In genomic region chr16:21157632-21158031, GRCh38 we compare ENCODE assay signal across 9 cellular contexts. TPM values are rescaled to one million over a fixed set of nuclear protein-coding genes. Genes with fewer than 3 reads are reported as not detected.
DNase-seq lines count a peak whose midpoint lies in the region; ATAC-seq and TF ChIP-seq lines count a peak whose summit lies in the region.
"Had no signal": no experiment of that assay in that cellular context is flagged by ENCODE, and none has a peak within 500 bp of the region (broad histone marks: within the 10 kb centered on the region; RNA-seq: fewer than 3 reads in every experiment).

No MANE protein-coding gene starts in this region.

- peaks cover 26% of the 10 kb centered on the region for H3K4me1 ChIP-seq in DOHH2 (ENCODE audit: control insufficient read depth, low read length)
- peaks cover 17% of the 10 kb centered on the region for H3K4me1 ChIP-seq in OCI-LY7 (ENCODE audit: insufficient read depth, low read length, poor library complexity, severe bottlenecking)
- H3K4me1 ChIP-seq in psoas muscle = peaks cover 26% of the 10 kb centered on the region
- H3K4me1 ChIP-seq in left lung = peaks cover 8 to 40% of the 10 kb centered on the region in 2 donors

- 53 to 65% (median 55%) methylated on average over 5 of the region's 5 CpGs for WGBS in psoas muscle, 3 donors

- H3K27me3 Mint-ChIP-seq in endothelial cell (ENCODE audit: unreplicated experiment) = peaks cover 6% of the 10 kb centered on the region

- no peaks in the 10 kb centered on the region for H3K4me1 Mint-ChIP-seq in endothelial cell (ENCODE audit: unreplicated experiment)

- H3K9me3 ChIP-seq in DOHH2 (ENCODE audit: control insufficient read depth, insufficient read depth, low read length) (no peaks in the 10 kb centered on the region), OCI-LY7 (ENCODE audit: low read length) (no peaks in the 10 kb centered on the region), psoas muscle (no peaks in the 10 kb centered on the region), left lung (no peaks in the 10 kb centered on the region)

- H3K4me2 ChIP-seq in DOHH2 (ENCODE audit: low read length) = peak overlapping the region; percentile 82
- peak overlapping the region; percentile 97 for H3K4me2 ChIP-seq in OCI-LY7 (ENCODE audit: low read length)

- CTCF ChIA-PET in OCI-LY7 (lab: Charles Lee; ENCODE audit: unreplicated experiment) = no interaction called here

- no peaks in the 10 kb centered on the region for H3K9me2 ChIP-seq in DOHH2 (replicated peaks; ENCODE audit: control insufficient read depth, low read length)
- H3K9me2 ChIP-seq in OCI-LY7 (ENCODE audit: insufficient read depth, low read length) = no peaks in the 10 kb centered on the region

- no peak for ATAC-seq in psoas muscle
- no peak for ATAC-seq in left lung

- no peak overlapping the region for H3K27ac ChIP-seq in DOHH2 (ENCODE audit: low read depth, low read length)
- H3K27ac ChIP-seq in OCI-LY7 (ENCODE audit: low read depth, low read length, poor library complexity, severe bottlenecking) = no peak overlapping the region
- peak overlapping the region; percentile 82 for H3K27ac ChIP-seq in psoas muscle
- peak overlapping the region in 1 of 2 donors; percentile 69 for H3K27ac ChIP-seq in left lung
- H3K27ac ChIP-seq: cardiac muscle cell had no signal

- no peak for TF ChIP-seq POLR2A in erythroblast (IDR thresholded peaks at IDR 0.05; ENCODE audit: low read length)

- no peaks in the 10 kb centered on the region for H3F3A ChIP-seq in DOHH2 (ENCODE audit: control insufficient read depth, insufficient read depth)

- H3K36me3 Mint-ChIP-seq in endothelial cell (ENCODE audit: low read depth, unreplicated experiment) = peaks cover 4% of the 10 kb centered on the region

- POLR2A ChIA-PET in OCI-LY7 (lab: Charles Lee) = interaction anchor here (0.6 to 2.3 kb wide), 6 partner anchors 13 to 143 kb away, joined by 3 to 5 read pairs (median 4); no protein-coding TSS in a partner anchor

- BruUV-seq in OCI-LY7 (replicated peaks; lab: Mats Ljungman, UMichigan) = no TSS peak

- H3K4me3 ChIP-seq in DOHH2 (ENCODE audit: low read length) (peak overlapping the region; percentile 78), OCI-LY7 (ENCODE audit: low read depth, low read length, poor library complexity, severe bottlenecking) (peak overlapping the region; percentile 80), psoas muscle (peak overlapping the region; percentile 89), left lung (peak overlapping the region in 1 of 2 donors; percentile 69)

- no peaks in the 10 kb centered on the region for H4K20me1 ChIP-seq in DOHH2 (ENCODE audit: control insufficient read depth, insufficient read depth, low read depth, low read length)
- H4K20me1 ChIP-seq in OCI-LY7 (ENCODE audit: insufficient read depth, low read length) = no peaks in the 10 kb centered on the region

- DNase-seq in OCI-LY7 (ENCODE audit: low spot score) (no peak), endothelial cell (ENCODE audit: low spot score) (no peak), psoas muscle (no peak), GM13976 (ENCODE audit: low spot score) (no peak), left lung (no peak), erythroblast (lab: John Stamatoyannopoulos, UW) (no peak)

- intact Hi-C loops in OCI-LY7 (cut with micrococcal nuclease; ENCODE audit: unreplicated experiment) = loop anchor here (1.0 to 5.0 kb wide), 2 partner anchors 397 to 1165 kb away; no protein-coding TSS in a partner anchor
- intact Hi-C loops in psoas muscle (cut with DNase I) = loop anchor here (1.0 to 5.0 kb wide), 3 partner anchors 120 to 143 kb away; partner anchors contain the start of gene CRYM (in 1 of the 2)
- intact Hi-C loops in left lung (cut with DNase I) = no loop called here

- H3K79me2 ChIP-seq in DOHH2 (ENCODE audit: control insufficient read depth, low read length) = peaks cover 38% of the 10 kb centered on the region
- peaks cover 7% of the 10 kb centered on the region; the same call in 1 of the 2 replicates for H3K79me2 ChIP-seq in OCI-LY7 (ENCODE audit: insufficient read depth, low read depth, low read length)

- in situ Hi-C loops in GM13976 (cut with MboI; ENCODE audit: low sequenced_read_pairs, unreplicated experiment) = no loop called here

- no peaks in the 10 kb centered on the region for H3K9me3 Mint-ChIP-seq in endothelial cell (ENCODE audit: unreplicated experiment)

- H3K36me3 ChIP-seq in DOHH2 (ENCODE audit: control insufficient read depth, low read length) (peaks cover 20% of the 10 kb centered on the region), OCI-LY7 (ENCODE audit: insufficient read depth, low read length) (peaks cover 18% of the 10 kb centered on the region), psoas muscle (ENCODE audit: insufficient read depth in 1 of 2, low read depth in 1 of 2) (no peaks in the 10 kb centered on the region), left lung (no peaks in the 10 kb centered on the region)
- H3K36me3 ChIP-seq: cardiac muscle cell had no signal

- H3K27ac Mint-ChIP-seq in endothelial cell (ENCODE audit: unreplicated experiment) = no peak overlapping the region

- TF ChIP-seq CTCF in DOHH2 (IDR thresholded peaks at IDR 0.05; ENCODE audit: low read depth, low read length, poor library complexity, severe bottlenecking) (no peak), OCI-LY7 (conservative IDR thresholded peaks at IDR 0.05; ENCODE audit: low read length) (no peak), endothelial cell (IDR thresholded peaks at IDR 0.05; ENCODE audit: unreplicated experiment) (no peak), psoas muscle (IDR thresholded peaks at IDR 0.05) (no peak), GM13976 (IDR thresholded peaks at IDR 0.05; ENCODE audit: borderline replicate concordance, control extremely low read depth, extremely low read depth, insufficient read depth, missing control alignments) (no peak), left lung (IDR thresholded peaks at IDR 0.05) (no peak)

- H2AFZ ChIP-seq in OCI-LY7 (ENCODE audit: low read length) = peak overlapping the region; percentile 93; the same call in 1 of the 2 replicates

- H3K4me3 Mint-ChIP-seq in endothelial cell (ENCODE audit: unreplicated experiment) = peak overlapping the region; percentile 49

- H3K27me3 ChIP-seq in DOHH2 (ENCODE audit: control insufficient read depth, low read length) (no peaks in the 10 kb centered on the region), psoas muscle (ENCODE audit: insufficient read depth in 3 of 3, low read length in 2 of 3) (no peaks in the 10 kb centered on the region), left lung (no peaks in the 10 kb centered on the region)
- H3K27me3 ChIP-seq: cardiac muscle cell had no signal

RNA-seq across cellular contexts. Expression of gene LDAF1, which starts 0.8 kb away (rescaled TPM):
- total RNA-seq in OCI-LY7 (2014; rRNA removed; shearing (Covaris generic)) = 5.4 and 5.8 TPM in 2 replicates
- 6.7 and 8.8 TPM in 2 replicates for total RNA-seq in OCI-LY7 (2022)
- total RNA-seq in endothelial cell (ENCODE audit: unreplicated experiment) = 27.9 TPM
- 10 to 100 TPM; 25.7 to 57.3 (median 39.4) TPM for total RNA-seq in psoas muscle
- 10 to 100 TPM; 26.7 to 50.8 (median 32.2) TPM for polyA plus RNA-seq in psoas muscle
- total RNA-seq in left lung = 10 to 100 TPM; 27.9 to 36.9 TPM

RNA-seq across cellular contexts. Expression of gene DNAH3, which starts 7.0 kb away (rescaled TPM):
- not detected in 2 replicates for total RNA-seq in OCI-LY7 (2014; rRNA removed; shearing (Covaris generic))
- not detected in 2 replicates for total RNA-seq in OCI-LY7 (2022)
- total RNA-seq in endothelial cell (ENCODE audit: unreplicated experiment) = 0.05 TPM
- total RNA-seq in psoas muscle = 1 to 10 TPM in 1 of 4 donors, under 1 TPM in 3; 0.12 to 2.1 (median 0.24) TPM
- under 1 TPM in 2 of 3 donors, not detected in 1; 0.01 to 0.03 TPM for polyA plus RNA-seq in psoas muscle
- 1 to 10 TPM in 1 of 2 donors, not detected in 1; 6.4 TPM for total RNA-seq in left lung
- polyA plus RNA-seq: cardiac muscle cell had no signal

RNA-seq across cellular contexts. Expression of gene ZP2, which starts 53.7 kb away (rescaled TPM):
- total RNA-seq in OCI-LY7 (2014; rRNA removed; shearing (Covaris generic)) = not detected in 2 replicates
- total RNA-seq in OCI-LY7 (2022) = not detected in 2 replicates
- 4.1 TPM for total RNA-seq in endothelial cell (ENCODE audit: unreplicated experiment)
- total RNA-seq in psoas muscle = not detected
- polyA plus RNA-seq in psoas muscle = not detected
- total RNA-seq in left lung = not detected
- total RNA-seq: cardiac muscle cell, renal cortical epithelial cell had no signal
- polyA plus RNA-seq: cardiac muscle cell had no signal

Comparison
In these comparisons a context has a peak if more than half of its experiments do, and no peak if none do; other contexts are left out.
1. intact Hi-C loops: an anchor here in OCI-LY7 (1.0 to 5.0 kb wide) and psoas muscle (1.0 to 5.0 kb wide); none called in left lung.